Comparison of ENCODE assay signal across 11 cellular contexts in the genomic region with DNA sequence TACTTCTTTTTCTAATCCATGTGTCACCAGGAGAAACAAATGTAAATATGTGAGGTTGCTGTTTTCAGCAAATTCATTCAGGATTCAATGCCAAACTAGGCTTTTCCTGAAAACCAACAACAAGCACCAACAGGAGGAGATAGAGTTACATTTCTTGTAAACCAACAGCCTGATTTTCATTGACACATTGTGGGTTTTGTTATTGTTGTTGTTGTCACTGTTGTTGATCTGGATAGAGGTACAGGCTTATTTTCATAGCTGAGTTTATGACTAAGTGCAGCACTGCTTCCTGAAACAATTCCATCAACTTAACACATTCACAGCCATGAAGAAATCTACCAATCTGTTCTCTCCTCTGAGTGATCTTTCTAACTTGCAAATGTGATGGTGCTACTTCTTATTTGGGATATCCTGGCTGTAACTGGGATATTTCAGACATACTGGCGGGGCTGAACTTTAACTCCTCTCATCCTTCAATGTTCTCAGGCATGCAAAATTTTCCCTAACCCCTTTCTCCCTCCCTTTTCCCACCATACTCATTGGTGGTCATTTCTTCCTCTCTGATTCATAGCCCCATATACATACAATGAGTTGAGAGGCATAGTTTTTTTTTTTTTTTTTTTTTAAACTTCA.
DNase-seq lines count a peak whose midpoint lies in the region; ATAC-seq and TF ChIP-seq lines count a peak whose summit lies in the region.
"Had no signal": no experiment of that assay in that cellular context is flagged by ENCODE, and none has a peak within 500 bp of the region (broad histone marks: within the 10 kb centered on the region; RNA-seq: fewer than 3 reads in every experiment).

No MANE protein-coding gene starts in this region.

- no peak for ATAC-seq in WTC11
- ATAC-seq in stimulated activated naive CD8-positive, alpha-beta T cell treated with anti-CD3 and anti-CD28 coated beads, Interleukin-15, Interleukin-2, amounts not matched to agents 100 U/mL and 50 U/mL, for 24 hours, result no peak
- ATAC-seq in activated naive CD8-positive, alpha-beta T cell treated with anti-CD3 and anti-CD28 coated beads, Interleukin-2, amount 50 U/mL, for 24 hours, result no peak

- H3K9me3 Mint-ChIP-seq in WTC11, result 0 out of 2 replicates have a peak, but pooled peaks cover 3% of the 10 kb centered on the region
- H3K9me3 Mint-ChIP-seq in activated naive CD8-positive, alpha-beta T cell treated with anti-CD3 and anti-CD28 coated beads, Interleukin-2, amount 50 U/mL, for 24 hours, result peaks cover 5% of the 10 kb centered on the region

- H3K36me3 ChIP-seq in skeletal muscle satellite cell (ENCODE audit: insufficient read depth, low read length), result no peaks in the 10 kb centered on the region

- peak overlapping the region; percentile 64 for H3K27ac Mint-ChIP-seq in WTC11
- H3K27ac Mint-ChIP-seq in activated naive CD8-positive, alpha-beta T cell treated with anti-CD3 and anti-CD28 coated beads, Interleukin-2, amount 50 U/mL, for 24 hours, result no peak overlapping the region

- H3K9me3 ChIP-seq in skeletal muscle satellite cell (replicated peaks; ENCODE audit: low read length), result no peaks in the 10 kb centered on the region

- H3K4me1 ChIP-seq in skeletal muscle satellite cell (ENCODE audit: control insufficient read depth, insufficient read depth, low read length), result peaks cover 18% of the 10 kb centered on the region

- peak overlapping the region; percentile 9 for H3K4me2 ChIP-seq in skeletal muscle satellite cell (ENCODE audit: low read length)
- H3K4me2 ChIP-seq: KMS-11 had no signal

- POLR2A ChIA-PET in WTC11 (lab: Charles Lee), result no interaction called here

- CTCF ChIA-PET in WTC11 (lab: Charles Lee), result interaction anchor here (1.9 kb wide), 1 partner anchor 65 kb away, joined by 13 read pairs; a partner anchor contains a TSS

- H3K36me3 Mint-ChIP-seq in WTC11, result no peaks in the 10 kb centered on the region; the same call in 1 of the 2 replicates
- no peaks in the 10 kb centered on the region for H3K36me3 Mint-ChIP-seq in activated naive CD8-positive, alpha-beta T cell treated with anti-CD3 and anti-CD28 coated beads, Interleukin-2, amount 50 U/mL, for 24 hours (ENCODE audit: low read depth)

- H3K27me3 ChIP-seq in skeletal muscle satellite cell (ENCODE audit: control insufficient read depth, insufficient read depth, low read length), result no peaks in the 10 kb centered on the region

- no peaks in the 10 kb centered on the region for H3K27me3 Mint-ChIP-seq in WTC11 (ENCODE audit: low read depth)
- H3K27me3 Mint-ChIP-seq in activated naive CD8-positive, alpha-beta T cell treated with anti-CD3 and anti-CD28 coated beads, Interleukin-2, amount 50 U/mL, for 24 hours, result peaks cover 6% of the 10 kb centered on the region

- H3K9ac ChIP-seq in skeletal muscle satellite cell (ENCODE audit: low read depth, low read length), result peak overlapping the region; percentile 1
- H3K9ac ChIP-seq: KMS-11 had no signal

- H3K4me3 Mint-ChIP-seq in WTC11, result no peak overlapping the region
- H3K4me3 Mint-ChIP-seq in activated naive CD8-positive, alpha-beta T cell treated with anti-CD3 and anti-CD28 coated beads, Interleukin-2, amount 50 U/mL, for 24 hours, result no peak overlapping the region

- H3K4me1 Mint-ChIP-seq in WTC11, result peaks cover 26% of the 10 kb centered on the region
- peaks cover 6% of the 10 kb centered on the region for H3K4me1 Mint-ChIP-seq in activated naive CD8-positive, alpha-beta T cell treated with anti-CD3 and anti-CD28 coated beads, Interleukin-2, amount 50 U/mL, for 24 hours

- no peak for TF ChIP-seq CTCF in WTC11 (IDR thresholded peaks at IDR 0.05)

- no peak overlapping the region for H3K4me3 ChIP-seq in skeletal muscle satellite cell (ENCODE audit: low read length)

- DNase-seq in H4 (ENCODE audit: low spot score) (peak; percentile 31), WTC11 (ENCODE audit: low spot score) (no peak), glomerular endothelial cell (ENCODE audit: extremely low read depth, low read depth, low spot score) (peak; percentile 72), DMS114 treated with DMSO at 0.1 percent for 48 hours (lab: John Stamatoyannopoulos, UW; ENCODE audit: unreplicated experiment) (no peak), HUDEP-2 (lab: John Stamatoyannopoulos, UW; ENCODE audit: unreplicated experiment in 76 of 76) (no peak)
- no peak for DNase-seq in stimulated activated naive CD8-positive, alpha-beta T cell treated with anti-CD3 and anti-CD28 coated beads, Interleukin-15, Interleukin-2, amounts not matched to agents 100 U/mL and 50 U/mL, for 24 hours
- DNase-seq in activated naive CD8-positive, alpha-beta T cell treated with anti-CD3 and anti-CD28 coated beads, Interleukin-2, amount 50 U/mL, for 24 hours, result no peak
- DNase-seq: cortex of kidney; stimulated activated CD4-positive, alpha-beta T cell treated with anti-CD3 and anti-CD28 coated beads, Interleukin-4, amount 100 ng/mL, for 24 hours had no signal

TF ChIP-seq in WTC11, 78 proteins besides CTCF, POLR2A, EP300 and RAD21:
- TF ChIP-seq, protein P1, sequence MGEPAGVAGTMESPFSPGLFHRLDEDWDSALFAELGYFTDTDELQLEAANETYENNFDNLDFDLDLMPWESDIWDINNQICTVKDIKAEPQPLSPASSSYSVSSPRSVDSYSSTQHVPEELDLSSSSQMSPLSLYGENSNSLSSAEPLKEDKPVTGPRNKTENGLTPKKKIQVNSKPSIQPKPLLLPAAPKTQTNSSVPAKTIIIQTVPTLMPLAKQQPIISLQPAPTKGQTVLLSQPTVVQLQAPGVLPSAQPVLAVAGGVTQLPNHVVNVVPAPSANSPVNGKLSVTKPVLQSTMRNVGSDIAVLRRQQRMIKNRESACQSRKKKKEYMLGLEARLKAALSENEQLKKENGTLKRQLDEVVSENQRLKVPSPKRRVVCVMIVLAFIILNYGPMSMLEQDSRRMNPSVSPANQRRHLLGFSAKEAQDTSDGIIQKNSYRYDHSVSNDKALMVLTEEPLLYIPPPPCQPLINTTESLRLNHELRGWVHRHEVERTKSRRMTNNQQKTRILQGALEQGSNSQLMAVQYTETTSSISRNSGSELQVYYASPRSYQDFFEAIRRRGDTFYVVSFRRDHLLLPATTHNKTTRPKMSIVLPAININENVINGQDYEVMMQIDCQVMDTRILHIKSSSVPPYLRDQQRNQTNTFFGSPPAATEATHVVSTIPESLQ (CRISPR knock-in tag; IDR thresholded peaks at IDR 0.05), result no peak
- TF ChIP-seq PRRX2 (CRISPR knock-in tag; IDR thresholded peaks at IDR 0.05) (no peak), ZNF121 (CRISPR knock-in tag; IDR thresholded peaks at IDR 0.05) (no peak), ETV6 (CRISPR knock-in tag; IDR thresholded peaks at IDR 0.05) (no peak), ZNF423 (CRISPR knock-in tag; IDR thresholded peaks at IDR 0.05) (no peak), EMX1 (CRISPR knock-in tag; IDR thresholded peaks at IDR 0.05) (no peak), ZNF219 (CRISPR knock-in tag; IDR thresholded peaks at IDR 0.05; ENCODE audit: borderline replicate concordance) (no peak)
- TF ChIP-seq, protein P2, sequence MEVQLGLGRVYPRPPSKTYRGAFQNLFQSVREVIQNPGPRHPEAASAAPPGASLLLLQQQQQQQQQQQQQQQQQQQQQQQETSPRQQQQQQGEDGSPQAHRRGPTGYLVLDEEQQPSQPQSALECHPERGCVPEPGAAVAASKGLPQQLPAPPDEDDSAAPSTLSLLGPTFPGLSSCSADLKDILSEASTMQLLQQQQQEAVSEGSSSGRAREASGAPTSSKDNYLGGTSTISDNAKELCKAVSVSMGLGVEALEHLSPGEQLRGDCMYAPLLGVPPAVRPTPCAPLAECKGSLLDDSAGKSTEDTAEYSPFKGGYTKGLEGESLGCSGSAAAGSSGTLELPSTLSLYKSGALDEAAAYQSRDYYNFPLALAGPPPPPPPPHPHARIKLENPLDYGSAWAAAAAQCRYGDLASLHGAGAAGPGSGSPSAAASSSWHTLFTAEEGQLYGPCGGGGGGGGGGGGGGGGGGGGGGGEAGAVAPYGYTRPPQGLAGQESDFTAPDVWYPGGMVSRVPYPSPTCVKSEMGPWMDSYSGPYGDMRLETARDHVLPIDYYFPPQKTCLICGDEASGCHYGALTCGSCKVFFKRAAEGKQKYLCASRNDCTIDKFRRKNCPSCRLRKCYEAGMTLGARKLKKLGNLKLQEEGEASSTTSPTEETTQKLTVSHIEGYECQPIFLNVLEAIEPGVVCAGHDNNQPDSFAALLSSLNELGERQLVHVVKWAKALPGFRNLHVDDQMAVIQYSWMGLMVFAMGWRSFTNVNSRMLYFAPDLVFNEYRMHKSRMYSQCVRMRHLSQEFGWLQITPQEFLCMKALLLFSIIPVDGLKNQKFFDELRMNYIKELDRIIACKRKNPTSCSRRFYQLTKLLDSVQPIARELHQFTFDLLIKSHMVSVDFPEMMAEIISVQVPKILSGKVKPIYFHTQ (CRISPR knock-in tag; IDR thresholded peaks at IDR 0.05), result no peak
- TF ChIP-seq, protein P3, sequence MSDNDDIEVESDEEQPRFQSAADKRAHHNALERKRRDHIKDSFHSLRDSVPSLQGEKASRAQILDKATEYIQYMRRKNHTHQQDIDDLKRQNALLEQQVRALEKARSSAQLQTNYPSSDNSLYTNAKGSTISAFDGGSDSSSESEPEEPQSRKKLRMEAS (CRISPR knock-in tag; IDR thresholded peaks at IDR 0.05), result no peak
- TF ChIP-seq, protein P4, sequence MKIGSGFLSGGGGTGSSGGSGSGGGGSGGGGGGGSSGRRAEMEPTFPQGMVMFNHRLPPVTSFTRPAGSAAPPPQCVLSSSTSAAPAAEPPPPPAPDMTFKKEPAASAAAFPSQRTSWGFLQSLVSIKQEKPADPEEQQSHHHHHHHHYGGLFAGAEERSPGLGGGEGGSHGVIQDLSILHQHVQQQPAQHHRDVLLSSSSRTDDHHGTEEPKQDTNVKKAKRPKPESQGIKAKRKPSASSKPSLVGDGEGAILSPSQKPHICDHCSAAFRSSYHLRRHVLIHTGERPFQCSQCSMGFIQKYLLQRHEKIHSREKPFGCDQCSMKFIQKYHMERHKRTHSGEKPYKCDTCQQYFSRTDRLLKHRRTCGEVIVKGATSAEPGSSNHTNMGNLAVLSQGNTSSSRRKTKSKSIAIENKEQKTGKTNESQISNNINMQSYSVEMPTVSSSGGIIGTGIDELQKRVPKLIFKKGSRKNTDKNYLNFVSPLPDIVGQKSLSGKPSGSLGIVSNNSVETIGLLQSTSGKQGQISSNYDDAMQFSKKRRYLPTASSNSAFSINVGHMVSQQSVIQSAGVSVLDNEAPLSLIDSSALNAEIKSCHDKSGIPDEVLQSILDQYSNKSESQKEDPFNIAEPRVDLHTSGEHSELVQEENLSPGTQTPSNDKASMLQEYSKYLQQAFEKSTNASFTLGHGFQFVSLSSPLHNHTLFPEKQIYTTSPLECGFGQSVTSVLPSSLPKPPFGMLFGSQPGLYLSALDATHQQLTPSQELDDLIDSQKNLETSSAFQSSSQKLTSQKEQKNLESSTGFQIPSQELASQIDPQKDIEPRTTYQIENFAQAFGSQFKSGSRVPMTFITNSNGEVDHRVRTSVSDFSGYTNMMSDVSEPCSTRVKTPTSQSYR (CRISPR knock-in tag; IDR thresholded peaks at IDR 0.05), result no peak

Comparison
In these comparisons a context has a peak if more than half of its experiments do, and no peak if none do; other contexts are left out.
1. DNase-seq: peak in H4 (single experiment) and glomerular endothelial cell (single experiment); none in WTC11 (single experiment), DMS114 treated with DMSO at 0.1 percent for 48 hours (single experiment), HUDEP-2 (0 of 76), stimulated activated naive CD8-positive, alpha-beta T cell treated with anti-CD3 and anti-CD28 coated beads, Interleukin-15, Interleukin-2, amounts not matched to agents 100 U/mL and 50 U/mL, for 24 hours (single experiment) and activated naive CD8-positive, alpha-beta T cell treated with anti-CD3 and anti-CD28 coated beads, Interleukin-2, amount 50 U/mL, for 24 hours (single experiment).